Comparison of ENCODE assay signal across 8 cellular contexts in genomic region chr2:30503007-30503691, GRCh38. TPM values are rescaled to one million over a fixed set of nuclear protein-coding genes. Genes with fewer than 3 reads are reported as not detected.
A peak's percentile ranks its signal among the peaks of the same experiment; 100 is the strongest.
DNase-seq lines count a peak whose midpoint lies in the region; ATAC-seq and TF ChIP-seq lines count a peak whose summit lies in the region.

No MANE protein-coding gene starts in this region.

- peaks cover 8% of the 10 kb centered on the region for H3K9me3 ChIP-seq in lower lobe of right lung

- peaks cover 40% of the 10 kb centered on the region for H3K4me1 Mint-ChIP-seq in CD14-positive monocyte
- H3K4me1 Mint-ChIP-seq in activated CD8-positive, alpha-beta T cell treated with anti-CD3 and anti-CD28 coated beads for 36 hours (ENCODE audit: low read depth) = peaks cover 35% of the 10 kb centered on the region

- TF ChIP-seq CTCF in CD14-positive monocyte (IDR thresholded peaks at IDR 0.05) = peak; percentile 42
- peak; percentile 48 for TF ChIP-seq CTCF in activated CD8-positive, alpha-beta T cell treated with anti-CD3 and anti-CD28 coated beads for 36 hours (IDR thresholded peaks at IDR 0.05)
- peak; percentile 21 for TF ChIP-seq CTCF in lower lobe of right lung (IDR thresholded peaks at IDR 0.05)

- CTCF ChIA-PET in activated CD8-positive, alpha-beta T cell treated with anti-CD3 and anti-CD28 coated beads for 36 hours (lab: Charles Lee) = interaction anchor here (0.6 to 3.3 kb wide), 5 partner anchors 9 to 338 kb away, joined by 3 to 14 read pairs (median 3); no protein-coding TSS in a partner anchor

- H3K36me3 ChIP-seq in lower lobe of right lung = no peaks in the 10 kb centered on the region

- POLR2A ChIA-PET in activated CD8-positive, alpha-beta T cell treated with anti-CD3 and anti-CD28 coated beads for 36 hours (lab: Charles Lee) = no interaction called here

- peak overlapping the region; percentile 73 to 90 (median 87) for H3K27ac Mint-ChIP-seq in CD14-positive monocyte
- peak overlapping the region; percentile 86 for H3K27ac Mint-ChIP-seq in activated CD8-positive, alpha-beta T cell treated with anti-CD3 and anti-CD28 coated beads for 36 hours

- H3K4me3 ChIP-seq in lower lobe of right lung = no peak overlapping the region

- peaks cover 18 to 40% (median 33%) of the 10 kb centered on the region in 7 donors for H3K9me3 Mint-ChIP-seq in CD14-positive monocyte
- H3K9me3 Mint-ChIP-seq in activated CD8-positive, alpha-beta T cell treated with anti-CD3 and anti-CD28 coated beads for 36 hours = peaks cover 26% of the 10 kb centered on the region

- ATAC-seq in HG02610 (IDR thresholded peaks at IDR 0.05; ENCODE audit: unreplicated experiment) (peak; percentile 34), lower lobe of right lung (peak; percentile 62 to 74), HG02642 (IDR thresholded peaks at IDR 0.05; ENCODE audit: poor library complexity, unreplicated experiment) (no peak)
- peak; percentile 84 for ATAC-seq in activated CD8-positive, alpha-beta T cell treated with anti-CD3 and anti-CD28 coated beads for 36 hours

- DNase-seq in CD14-positive monocyte (ENCODE audit: low spot score) = no peak
- no peak for DNase-seq in activated CD8-positive, alpha-beta T cell treated with anti-CD3 and anti-CD28 coated beads for 36 hours
- DNase-seq in lower lobe of right lung = no peak
- DNase-seq in stimulated activated CD4-positive, alpha-beta T cell treated with anti-CD3 and anti-CD28 coated beads, Interleukin-2, amount 100 ng/mL, for 24 hours = no peak
- DNase-seq in NCI-H2029 treated with DMSO at 0.1 percent for 48 hours (lab: John Stamatoyannopoulos, UW) = no peak
- DNase-seq in NCI-H69 (lab: John Stamatoyannopoulos, UW) = no peak

- intact Hi-C loops in CD14-positive monocyte (cut with micrococcal nuclease) = no loop called here
- intact Hi-C loops in activated CD8-positive, alpha-beta T cell treated with anti-CD3 and anti-CD28 coated beads for 36 hours (cut with micrococcal nuclease) = no loop called here
- intact Hi-C loops in lower lobe of right lung (cut with DNase I) = no loop called here

- peak overlapping the region; percentile 19 for H3K27ac ChIP-seq in lower lobe of right lung

- H3K27me3 Mint-ChIP-seq in CD14-positive monocyte (ENCODE audit: low read depth in 3 of 3) = peaks cover 0 to 2% (median 0%) of the 10 kb centered on the region in 3 donors
- H3K27me3 Mint-ChIP-seq in activated CD8-positive, alpha-beta T cell treated with anti-CD3 and anti-CD28 coated beads for 36 hours = no peaks in the 10 kb centered on the region

- H3K4me1 ChIP-seq in lower lobe of right lung = peaks cover 8% of the 10 kb centered on the region

- peak overlapping the region in 1 of 2 donors; percentile 67 for H3K4me3 Mint-ChIP-seq in CD14-positive monocyte
- H3K4me3 Mint-ChIP-seq in activated CD8-positive, alpha-beta T cell treated with anti-CD3 and anti-CD28 coated beads for 36 hours = no peak overlapping the region

- H3K27me3 ChIP-seq in lower lobe of right lung (ENCODE audit: low read depth) = no peaks in the 10 kb centered on the region

- peaks cover 8 to 11% of the 10 kb centered on the region in 2 donors for H3K36me3 Mint-ChIP-seq in CD14-positive monocyte
- H3K36me3 Mint-ChIP-seq in activated CD8-positive, alpha-beta T cell treated with anti-CD3 and anti-CD28 coated beads for 36 hours (ENCODE audit: low read depth) = peaks cover 37% of the 10 kb centered on the region

RNA-seq across cellular contexts. Expression of gene LCLAT1, which starts 56.1 kb away (rescaled TPM):
- polyA plus RNA-seq in CD14-positive monocyte = 1 to 10 TPM; 1.3 to 5.7 TPM
- total RNA-seq in activated CD8-positive, alpha-beta T cell treated with anti-CD3 and anti-CD28 coated beads for 36 hours = 10 to 100 TPM; 19.0 to 20.5 TPM
- 13.0 TPM for total RNA-seq in lower lobe of right lung
